Comparison of ENCODE assay signal across 8 cellular contexts in genomic region chr11:62497132-62497915, GRCh38. TPM values are rescaled to one million over a fixed set of nuclear protein-coding genes. Genes with fewer than 3 reads are reported as not detected.
A peak's percentile ranks its signal among the peaks of the same experiment; 100 is the strongest.
DNase-seq lines count a peak whose midpoint lies in the region; ATAC-seq, FAIRE-seq and TF ChIP-seq lines count a peak whose summit lies in the region.

No MANE protein-coding gene starts in this region.

- peak overlapping the region; percentile 15; the same call in 1 of the 2 replicates for H3K4me2 ChIP-seq in HepG2 (ENCODE audit: low read depth, low read length)

- DNase-seq in AG10803 (ENCODE audit: low read depth) (peak; percentile 68), GM10266 (ENCODE audit: extremely low spot score) (no peak), NOMO-1 (lab: John Stamatoyannopoulos, UW; ENCODE audit: unreplicated experiment in 2 of 2) (peak; percentile 54 to 93), cerebellar cortex (ENCODE audit: low spot score) (peak; percentile 56), HepG2 (ENCODE audit: low spot score) (peak; percentile 86), upper lobe of right lung (no peak)

- in situ Hi-C loops in HepG2 (cut with HindIII; ENCODE audit: extremely low pct_ligation_motif_present, low pct_unique_long_range_greater_than_20kb), result no loop called here

- POLR2A ChIA-PET in HepG2 (lab: Yijun Ruan, JAX), result interaction anchor here (1.0 to 3.8 kb wide), 3 partner anchors 46 to 94 kb away, joined by 3 to 17 read pairs (median 4); partner anchors contain the start of genes AHNAK and TUT1

- CTCF ChIA-PET in HepG2 (lab: Yijun Ruan, JAX; ENCODE audit: low intra/inter-chr PET ratio, low total read pairs), result interaction anchor here (0.7 to 1.6 kb wide), 4 partner anchors 24 to 63 kb away, joined by 3 to 5 read pairs (median 4); partner anchors contain the start of gene AHNAK

- WGBS in HepG2 (ENCODE audit: low lambda C conversion rate), result 49% methylated on average over 11 of the region's 11 CpGs

- FAIRE-seq in HepG2 (lab: Jason Lieb, UNC), result peak; percentile 95

- H3K4me1 ChIP-seq in HepG2 (ENCODE audit: insufficient read depth, low read length) (peaks cover 71% of the 10 kb centered on the region), upper lobe of right lung (peaks cover 14% of the 10 kb centered on the region)

- no peak overlapping the region for H3K4me3 ChIP-seq in AG10803 (ENCODE audit: low read length)
- no peak overlapping the region for H3K4me3 ChIP-seq in HepG2 (replicated peaks in 1 of 3; ENCODE audit: insufficient read depth in 1 of 3, low read depth in 2 of 3, low read length in 3 of 3)
- H3K4me3 ChIP-seq in upper lobe of right lung, result no peak overlapping the region

- no peaks in the 10 kb centered on the region for H3K36me3 ChIP-seq in HepG2 (replicated peaks in 1 of 2; ENCODE audit: control insufficient read depth in 1 of 2, insufficient read depth in 2 of 2, low read length in 2 of 2)
- no peaks in the 10 kb centered on the region for H3K36me3 ChIP-seq in upper lobe of right lung

- BruUV-seq in HepG2 (replicated peaks; lab: Mats Ljungman, UMichigan), result no TSS peak

- ATAC-seq in HepG2, result peak; percentile 81
- peak; percentile 85 for ATAC-seq in upper lobe of right lung
- ATAC-seq in GM21528 (IDR thresholded peaks at IDR 0.05; ENCODE audit: low FRiP score, unreplicated experiment), result no peak
- no peak for ATAC-seq in GM18873 (IDR thresholded peaks at IDR 0.05; ENCODE audit: low FRiP score, unreplicated experiment)

- H2AFZ ChIP-seq in HepG2 (ENCODE audit: low read length), result no peak overlapping the region

- no peak for TF ChIP-seq POLR2A in HepG2 (IDR thresholded peaks at IDR 0.05; ENCODE audit: insufficient read depth in 1 of 2, low read depth in 2 of 2, low read length in 2 of 2)

- H3K27me3 ChIP-seq in HepG2 (ENCODE audit: control insufficient read depth in 1 of 2, insufficient read depth in 2 of 2, low read length in 2 of 2) (peaks cover 0 to 4% of the 10 kb centered on the region in 2 experiments; a peak in 1 of 5 replicates), upper lobe of right lung (no peaks in the 10 kb centered on the region)

- peak; percentile 28 for TF ChIP-seq CTCF in AG10803 (conservative IDR thresholded peaks at IDR 0.05; ENCODE audit: low read length)
- peak; percentile 52 for TF ChIP-seq CTCF in GM10266 (IDR thresholded peaks at IDR 0.05; ENCODE audit: control insufficient read depth, insufficient read depth, low read depth, missing control alignments)
- TF ChIP-seq CTCF in HepG2 (CRISPR knock-in tag; IDR thresholded peaks at IDR 0.05), result peak; percentile 86
- peak; percentile 40 for TF ChIP-seq CTCF in upper lobe of right lung (IDR thresholded peaks at IDR 0.05)

- intact Hi-C loops in HepG2 (cut with micrococcal nuclease; ENCODE audit: unreplicated experiment), result loop anchor here (2.0 kb wide), 1 partner anchor 73 kb away; no protein-coding TSS in a partner anchor
- intact Hi-C loops in upper lobe of right lung (cut with DNase I), result no loop called here

- no peaks in the 10 kb centered on the region for H4K20me1 ChIP-seq in HepG2 (ENCODE audit: insufficient read depth, low read length)

- no peaks in the 10 kb centered on the region for H3K9me3 ChIP-seq in HepG2 (ENCODE audit: low read length)
- no peaks in the 10 kb centered on the region for H3K9me3 ChIP-seq in upper lobe of right lung

- TF ChIP-seq EP300 in HepG2 (IDR thresholded peaks at IDR 0.05; ENCODE audit: low read depth in 2 of 2, low read length in 2 of 2) (peak in 1 of 2 experiments; percentile 71; a peak in 2 of 4 replicates), HepG2 (CRISPR knock-in tag; IDR thresholded peaks at IDR 0.05; ENCODE audit: borderline replicate concordance) (peak; percentile 54; the same call in 1 of the 2 replicates)

- peak; percentile 70 for TF ChIP-seq RAD21 in HepG2 (CRISPR knock-in tag; IDR thresholded peaks at IDR 0.05)

- H3K79me2 ChIP-seq in HepG2 (ENCODE audit: insufficient read depth, low read length), result no peaks in the 10 kb centered on the region

- H3K27ac ChIP-seq in HepG2 (ENCODE audit: extremely low read length, insufficient read depth, low read length) (no peak overlapping the region), upper lobe of right lung (no peak overlapping the region)

- no peak overlapping the region for H3K9ac ChIP-seq in HepG2 (ENCODE audit: insufficient read depth, low read depth, low read length)

TF ChIP-seq in HepG2, 621 proteins besides CTCF, POLR2A, EP300 and RAD21 (continues in another document):
- TF ChIP-seq SYNCRIP (IDR thresholded peaks at IDR 0.05; ENCODE audit: insufficient read depth, low read depth, low read length), result no peak
- no peak for TF ChIP-seq ZNF256 (CRISPR knock-in tag; conservative IDR thresholded peaks at IDR 0.05)
- TF ChIP-seq CREBL2 (CRISPR knock-in tag; IDR thresholded peaks at IDR 0.05; ENCODE audit: borderline replicate concordance), result no peak
- no peak for TF ChIP-seq NONO (IDR thresholded peaks at IDR 0.05)
- no peak for TF ChIP-seq NONO (CRISPR knock-in tag; conservative IDR thresholded peaks at IDR 0.05)
- no peak for TF ChIP-seq ZNF761 (CRISPR knock-in tag; conservative IDR thresholded peaks at IDR 0.05)
- peak; percentile 84 for TF ChIP-seq MEIS2 (CRISPR knock-in tag; IDR thresholded peaks at IDR 0.05)
- peak; percentile 94 for TF ChIP-seq TEAD3 (CRISPR knock-in tag; optimal IDR thresholded peaks at IDR 0.05; ENCODE audit: borderline replicate concordance)
- TF ChIP-seq HIC2 (CRISPR knock-in tag; IDR thresholded peaks at IDR 0.05; ENCODE audit: low read depth), result peak; percentile 82
- TF ChIP-seq ZNF644 (CRISPR knock-in tag; IDR thresholded peaks at IDR 0.05; ENCODE audit: low read depth), result peak; percentile 78
- peak; percentile 21; the same call in 1 of the 2 replicates for TF ChIP-seq HHEX (CRISPR knock-in tag; IDR thresholded peaks at IDR 0.05)
- no peak for TF ChIP-seq ZNF574 (CRISPR knock-in tag; IDR thresholded peaks at IDR 0.05)
- no peak for TF ChIP-seq PTBP1 (IDR thresholded peaks at IDR 0.05; ENCODE audit: low read depth, low read length, poor library complexity, severe bottlenecking)

RNA-seq across cellular contexts. Expression of gene AHNAK, which starts 49.3 kb away (rescaled TPM):
- total RNA-seq in HepG2 (2016; rRNA removed; fragmentation: Illumina TruSeq; extraction: Trizol), result 25.0 and 40.6 TPM in 2 replicates
- total RNA-seq in HepG2 (2016; cell fraction: cytosol; rRNA removed; fragmentation: Illumina TruSeq; extraction: Trizol; ENCODE audit: low read depth), result 2.9 and 3.7 TPM in 2 replicates
- 23.2 and 34.7 TPM in 2 replicates for total RNA-seq in HepG2 (2016; cell fraction: insoluble cytoplasmic fraction; rRNA removed; fragmentation: Illumina TruSeq; extraction: Trizol)
- total RNA-seq in HepG2 (2016; cell fraction: membrane; rRNA removed; fragmentation: Illumina TruSeq; extraction: Trizol), result 6.6 and 7.4 TPM in 2 replicates
- 76.4 and 80.4 TPM in 2 replicates for total RNA-seq in HepG2 (2016; cell fraction: nucleus; rRNA removed; fragmentation: Illumina TruSeq; extraction: Trizol)
- 22.8 and 23.4 TPM in 2 replicates for polyA plus RNA-seq in HepG2 (2011; rRNA removed)
- 14.7 and 20.1 TPM in 2 replicates for polyA plus RNA-seq in HepG2 (2011; cell fraction: cytosol; rRNA removed)
- 57.1 and 57.5 TPM in 2 replicates for polyA plus RNA-seq in HepG2 (2011; cell fraction: nucleus; rRNA removed)
- 55.5 and 61.9 TPM in 2 replicates for polyA plus RNA-seq in HepG2 (2012)
- 0.98 and 1.1 TPM in 2 replicates for polyA plus RNA-seq in HepG2 (2016; cell fraction: cytosol; fragmentation: Illumina TruSeq; extraction: Trizol; ENCODE audit: low read depth)
- polyA plus RNA-seq in HepG2 (2016; cell fraction: insoluble cytoplasmic fraction; fragmentation: Illumina TruSeq; extraction: Trizol; ENCODE audit: low read depth), result 11.6 and 12.9 TPM in 2 replicates
- 2.0 and 2.1 TPM in 2 replicates for polyA plus RNA-seq in HepG2 (2016; cell fraction: membrane; fragmentation: Illumina TruSeq; extraction: Trizol; ENCODE audit: low read depth)
- polyA plus RNA-seq in HepG2 (2016; cell fraction: nucleus; fragmentation: Illumina TruSeq; extraction: Trizol; ENCODE audit: insufficient read depth, low read depth), result 33.5 and 38.4 TPM in 2 replicates
- 99.6 and 234 TPM in 2 replicates for polyA minus RNA-seq in HepG2 (2011; rRNA and poly(A)+ RNA removed; ENCODE audit: low replicate concordance)
- 122 and 157 TPM in 2 replicates for polyA minus RNA-seq in HepG2 (2011; cell fraction: cytosol; rRNA and poly(A)+ RNA removed)
- polyA minus RNA-seq in HepG2 (2011; cell fraction: nucleus; rRNA and poly(A)+ RNA removed), result 192 and 213 TPM in 2 replicates
- total RNA-seq in upper lobe of right lung, result 819 TPM

Comparison
In these comparisons a context has a peak if more than half of its experiments do, and no peak if none do; other contexts are left out.
1. DNase-seq: peak in AG10803 (single experiment), NOMO-1 (2 of 2), cerebellar cortex (single experiment) and HepG2 (single experiment); none in GM10266 (single experiment) and upper lobe of right lung (single experiment).
2. CTCF ChIP-seq: peak in every context shown above with its lines; median percentile 86 in HepG2; 52 in GM10266; 40 in upper lobe of right lung; 28 in AG10803.
3. ATAC-seq: peak in HepG2 (single experiment) and upper lobe of right lung (single experiment); none in GM21528 (single experiment) and GM18873 (single experiment).
4. RNA of gene AHNAK, which starts 49.3 kb away (total RNA-seq): 819 TPM in upper lobe of right lung (single experiment); 2.9 to 80.4 TPM in HepG2; every median in the first group is over 10 times any median in the second.